ENCODE assay signal across 22 cellular contexts in the genomic region with DNA sequence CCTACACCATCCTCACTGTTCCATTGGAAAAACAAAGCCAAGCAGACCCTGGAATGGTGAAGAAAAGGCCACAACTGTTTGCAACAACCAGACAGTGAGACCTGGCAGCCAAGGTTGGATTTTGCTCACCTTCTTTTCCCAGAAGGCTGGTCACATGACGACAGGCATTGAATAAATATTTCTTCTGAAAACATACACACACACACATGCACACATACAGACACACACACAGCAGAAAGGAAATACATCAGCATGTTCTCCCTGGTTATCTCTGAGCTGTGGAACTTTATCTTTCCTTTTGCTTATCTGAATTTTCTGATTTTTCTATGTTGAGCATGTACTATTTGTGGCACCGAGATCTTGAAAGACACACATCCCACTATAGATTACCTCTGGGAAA.
DNase-seq lines count a peak whose midpoint lies in the region; TF ChIP-seq lines count a peak whose summit lies in the region.
"Had no signal": no experiment of that assay in that cellular context is flagged by ENCODE, and none has a peak within 500 bp of the region (broad histone marks: within the 10 kb centered on the region; RNA-seq: fewer than 3 reads in every experiment).

No MANE protein-coding gene starts in this region.

- TF ChIP-seq CTCF in VCaP (conservative IDR thresholded peaks at IDR 0.05) (no peak), parathyroid adenoma (IDR thresholded peaks at IDR 0.05) (no peak), GM13976 (IDR thresholded peaks at IDR 0.05; ENCODE audit: borderline replicate concordance, control extremely low read depth, extremely low read depth, insufficient read depth, missing control alignments) (no peak)

- H3K9ac ChIP-seq in parathyroid adenoma = no peak overlapping the region
- H3K9ac ChIP-seq: BLaER1 had no signal

- in situ Hi-C loops in GM13976 (cut with MboI; ENCODE audit: low sequenced_read_pairs, unreplicated experiment) = no loop called here

- H3K9me3 ChIP-seq in parathyroid adenoma (ENCODE audit: control insufficient read depth, low read length) = no peaks in the 10 kb centered on the region
- H3K9me3 ChIP-seq: BLaER1, Peyer's patch had no signal

- H3K4me1 ChIP-seq in parathyroid adenoma = peaks cover 6% of the 10 kb centered on the region
- H3K4me1 ChIP-seq: Peyer's patch had no signal

- peak; percentile 20 for DNase-seq in NCI-H146 (lab: John Stamatoyannopoulos, UW)
- DNase-seq in NCI-H146 treated with DMSO at 0.1 percent for 48 hours (lab: John Stamatoyannopoulos, UW; ENCODE audit: unreplicated experiment) = no peak
- DNase-seq in NCI-H2029 treated with DMSO at 0.1 percent for 48 hours (lab: John Stamatoyannopoulos, UW) = peak; percentile 16
- DNase-seq in GM13976 (ENCODE audit: low spot score) = no peak
- no peak for DNase-seq in SKM-1 (lab: John Stamatoyannopoulos, UW; ENCODE audit: unreplicated experiment)
- DNase-seq: CD4-positive, CD25-positive, alpha-beta regulatory T cell; DMS79 treated with DMSO at 0.1 percent for 48 hours; GF-D8; HCEC 1CT; NCI-H1092; NCI-H1417 treated with DMSO at 0.1 percent for 48 hours; NCI-H2081; NCI-H2171; NCI-H345; NCI-H510A treated with DMSO at 0.1 percent for 48 hours; Peyer's patch; SIG-M5; T-helper 17 cell had no signal

- H3K36me3 ChIP-seq in parathyroid adenoma (ENCODE audit: control insufficient read depth, insufficient read depth, low read length) = no peaks in the 10 kb centered on the region
- H3K36me3 ChIP-seq: BLaER1, Peyer's patch had no signal

- no peaks in the 10 kb centered on the region for H3K79me2 ChIP-seq in parathyroid adenoma

- H3K4me2 ChIP-seq in parathyroid adenoma (ENCODE audit: low read length) = peak overlapping the region; percentile 41
- H3K4me2 ChIP-seq: BLaER1 had no signal

- H2AFZ ChIP-seq in parathyroid adenoma = no peak overlapping the region

- no peaks in the 10 kb centered on the region for H3K27me3 ChIP-seq in parathyroid adenoma (ENCODE audit: control insufficient read depth, insufficient read depth, low read length)
- H3K27me3 ChIP-seq: BLaER1, Peyer's patch had no signal

- H3K27ac ChIP-seq in VCaP (peak overlapping the region; percentile 12; the same call in 1 of the 2 replicates), parathyroid adenoma (no peak overlapping the region)
- H3K27ac ChIP-seq: BLaER1, Peyer's patch, SK-N-MC had no signal

- H3K4me3 ChIP-seq in parathyroid adenoma (ENCODE audit: low read depth, low read length) = peak overlapping the region; percentile 0
- H3K4me3 ChIP-seq: BLaER1, Peyer's patch, SK-N-MC had no signal

Comparison
In these comparisons a context has a peak if more than half of its experiments do, and no peak if none do; other contexts are left out.
1. DNase-seq: peak in NCI-H146 (single experiment) and NCI-H2029 treated with DMSO at 0.1 percent for 48 hours (single experiment); none in NCI-H146 treated with DMSO at 0.1 percent for 48 hours (single experiment), GM13976 (single experiment) and SKM-1 (single experiment).